Comparison of ENCODE assay signal across 8 cellular contexts in genomic region chr1:21703318-21703963, GRCh38. TPM values are rescaled to one million over a fixed set of nuclear protein-coding genes. Genes with fewer than 3 reads are reported as not detected.
A peak's percentile ranks its signal among the peaks of the same experiment; 100 is the strongest.
DNase-seq lines count a peak whose midpoint lies in the region; TF ChIP-seq lines count a peak whose summit lies in the region.

No MANE protein-coding gene starts in this region.

- peak overlapping the region; percentile 54 for H3K9ac ChIP-seq in GM23248

- TF ChIP-seq POLR2A in Peyer's patch (IDR thresholded peaks at IDR 0.05) (no peak), stomach (IDR thresholded peaks at IDR 0.05) (no peak), suprapubic skin (IDR thresholded peaks at IDR 0.05) (no peak)

- intact Hi-C loops in stomach (cut with DNase I; ENCODE audit: low total_unique reads), result no loop called here

- 49 to 56% methylated on average over 3 of the region's 3 CpGs for WGBS in GM23248 (ENCODE audit: low coverage in 1 of 2, low lambda C conversion rate in 2 of 2, missing lambda C conversion rate in 2 of 2), 2 experiments
- 53 to 64% (median 63%) methylated on average over 3 of the region's 3 CpGs for WGBS in stomach, 5 donors
- WGBS in suprapubic skin, result 69% methylated on average over 3 of the region's 3 CpGs

- H4K20me1 ChIP-seq in GM23248 (ENCODE audit: insufficient read depth), result no peaks in the 10 kb centered on the region

- H3K4me1 ChIP-seq in GM23248 (ENCODE audit: insufficient read depth) (peaks cover 26% of the 10 kb centered on the region), Peyer's patch (no peaks in the 10 kb centered on the region), stomach (peaks cover 0 to 16% (median 0%) of the 10 kb centered on the region in 4 donors), suprapubic skin (peaks cover 7% of the 10 kb centered on the region)

- H3K4me3 ChIP-seq in GM23248, result no peak overlapping the region
- H3K4me3 ChIP-seq in Peyer's patch, result no peak overlapping the region
- H3K4me3 ChIP-seq in fibroblast of pulmonary artery (replicated peaks; ENCODE audit: low read depth, low read length), result no peak overlapping the region
- no peak overlapping the region for H3K4me3 ChIP-seq in stomach
- no peak overlapping the region for H3K4me3 ChIP-seq in suprapubic skin

- H3K36me3 ChIP-seq in GM23248 (ENCODE audit: low read depth), result peaks cover 28% of the 10 kb centered on the region
- peaks cover 0 to 72% (median 0%) of the 10 kb centered on the region in 3 donors for H3K36me3 ChIP-seq in Peyer's patch
- H3K36me3 ChIP-seq in stomach, result peaks cover 29 to 98% (median 91%) of the 10 kb centered on the region in 4 donors
- H3K36me3 ChIP-seq in suprapubic skin, result peaks cover 67% of the 10 kb centered on the region

- no peaks in the 10 kb centered on the region for H3K9me2 ChIP-seq in GM23248 (ENCODE audit: insufficient read depth)

- TF ChIP-seq EP300 in stomach (IDR thresholded peaks at IDR 0.05) (no peak), suprapubic skin (IDR thresholded peaks at IDR 0.05) (no peak)

- H3K9me3 ChIP-seq in GM23248 (ENCODE audit: low read depth) (no peaks in the 10 kb centered on the region), Peyer's patch (no peaks in the 10 kb centered on the region), stomach (no peaks in the 10 kb centered on the region), suprapubic skin (no peaks in the 10 kb centered on the region)

- H3K79me2 ChIP-seq in GM23248 (ENCODE audit: insufficient read depth), result peaks cover 11% of the 10 kb centered on the region; the same call in 1 of the 2 replicates

- in situ Hi-C loops in GM23248 (cut with MboI), result no loop called here

- no peaks in the 10 kb centered on the region for H3K27me3 ChIP-seq in GM23248 (replicated peaks; ENCODE audit: insufficient read depth)
- no peaks in the 10 kb centered on the region for H3K27me3 ChIP-seq in Peyer's patch
- no peaks in the 10 kb centered on the region for H3K27me3 ChIP-seq in stomach
- H3K27me3 ChIP-seq in suprapubic skin, result no peaks in the 10 kb centered on the region

- no peak overlapping the region for H3K27ac ChIP-seq in C4-2B
- H3K27ac ChIP-seq in GM23248, result peak overlapping the region; percentile 84
- H3K27ac ChIP-seq in Peyer's patch, result no peak overlapping the region
- H3K27ac ChIP-seq in stomach, result no peak overlapping the region
- no peak overlapping the region for H3K27ac ChIP-seq in suprapubic skin

- H3K4me2 ChIP-seq in GM23248 (ENCODE audit: unreplicated experiment), result peak overlapping the region; percentile 48

- no peak overlapping the region for H2AFZ ChIP-seq in GM23248

- H3F3A ChIP-seq in GM23248 (ENCODE audit: insufficient read depth), result peaks cover 48% of the 10 kb centered on the region

- peak; percentile 93 for DNase-seq in GM23248
- no peak for DNase-seq in Peyer's patch
- peak; percentile 68 for DNase-seq in fibroblast of pulmonary artery (ENCODE audit: low read depth)
- no peak for DNase-seq in stomach
- DNase-seq in suprapubic skin (ENCODE audit: low spot score in 2 of 2), result no peak
- no peak for DNase-seq in NOMO-1 treated with dmso at 0.1 percent for 144 hours (lab: John Stamatoyannopoulos, UW; ENCODE audit: unreplicated experiment)
- DNase-seq in activated CD4-positive, alpha-beta T cell treated with anti-CD3 and anti-CD28 coated beads for 48 hours, result no peak

- TF ChIP-seq CTCF in C4-2B (conservative IDR thresholded peaks at IDR 0.05), result peak; percentile 43
- TF ChIP-seq CTCF in Peyer's patch (IDR thresholded peaks at IDR 0.05), result peak in 4 of 6 experiments; percentile 14 to 61 (median 58)
- TF ChIP-seq CTCF in fibroblast of pulmonary artery (IDR thresholded peaks at IDR 0.05; ENCODE audit: low read length, missing control alignments), result peak; percentile 58
- peak in 4 of 7 experiments; percentile 16 to 42 (median 22) for TF ChIP-seq CTCF in stomach (IDR thresholded peaks at IDR 0.05)
- peak in 1 of 2 donors; percentile 11 for TF ChIP-seq CTCF in suprapubic skin (IDR thresholded peaks at IDR 0.05)

RNA-seq across cellular contexts. Expression of gene RAP1GAP, which starts 34.3 kb away (rescaled TPM):
- 0.97 TPM in 1 of 2 replicates, not detected in the other for total RNA-seq in GM23248 (2014; rRNA removed; shearing (Covaris generic))
- 0.41 and 0.67 TPM in 2 replicates for polyA plus RNA-seq in GM23248 (2016; fragmentation: Nextera tagmentation; extraction: Ambion mirVana)
- total RNA-seq in Peyer's patch, result 10 to 100 TPM; 32.2 to 65.3 (median 57.0) TPM
- total RNA-seq in stomach, result 100 to 1,000 TPM in 1 of 5 donors, 10 to 100 TPM in 4; 21.1 to 117 (median 60.6) TPM
- polyA plus RNA-seq in stomach, result 10 to 100 TPM; 48.6 to 98.3 (median 57.9) TPM
- total RNA-seq in suprapubic skin, result 1 to 10 TPM; 1.5 to 4.9 (median 3.6) TPM

Comparison
In these comparisons a context has a peak if more than half of its experiments do, and no peak if none do; other contexts are left out.
1. DNase-seq: peak in GM23248 (single experiment) and fibroblast of pulmonary artery (single experiment); none in Peyer's patch (0 of 3), stomach (single experiment), suprapubic skin (0 of 2), NOMO-1 treated with dmso at 0.1 percent for 144 hours (single experiment) and activated CD4-positive, alpha-beta T cell treated with anti-CD3 and anti-CD28 coated beads for 48 hours (single experiment).